ENCODE assay signal across 9 cellular contexts in the genomic region with DNA sequence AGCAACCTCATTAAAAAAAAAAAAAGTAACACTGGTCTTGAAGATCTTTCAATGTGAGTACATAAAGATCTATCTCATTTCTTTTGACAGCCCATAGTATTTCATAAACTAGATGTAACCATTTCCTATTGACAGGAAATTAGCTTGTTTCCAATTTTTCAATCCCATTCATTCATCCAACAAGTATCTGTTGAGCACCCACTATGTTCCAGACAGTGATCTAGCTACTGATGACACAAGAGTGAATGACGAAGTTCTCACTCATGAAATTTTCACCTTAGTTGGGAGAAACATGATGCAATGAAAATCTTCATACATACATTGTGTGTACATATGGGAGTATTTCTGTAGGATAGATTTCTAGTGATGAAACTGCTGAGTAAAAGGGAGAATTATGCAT. TPM values are rescaled to one million over a fixed set of nuclear protein-coding genes. Genes with fewer than 3 reads are reported as not detected.
DNase-seq lines count a peak whose midpoint lies in the region; ATAC-seq and TF ChIP-seq lines count a peak whose summit lies in the region.
"Had no signal": no experiment of that assay in that cellular context is flagged by ENCODE, and none has a peak within 500 bp of the region (broad histone marks: within the 10 kb centered on the region; RNA-seq: fewer than 3 reads in every experiment).

No MANE protein-coding gene starts in this region.

- no peak for TF ChIP-seq POLR2A in erythroblast (IDR thresholded peaks at IDR 0.05; ENCODE audit: low read length)

- DNase-seq in AG10803 (ENCODE audit: low read depth) (no peak), HuH-7.5 (ENCODE audit: low spot score) (no peak), erythroblast (lab: John Stamatoyannopoulos, UW) (no peak), Kasumi-1 (lab: John Stamatoyannopoulos, UW) (no peak)
- DNase-seq: NCI-H526 treated with DMSO at 0.1 percent for 48 hours had no signal

- H3K9me3 ChIP-seq in HUES48 (ENCODE audit: control insufficient read depth, insufficient read depth, low read length) (no peaks in the 10 kb centered on the region), muscle layer of duodenum (ENCODE audit: control insufficient read depth in 1 of 2, low read length in 2 of 2) (no peaks in the 10 kb centered on the region)

- H3K9ac ChIP-seq in HUES48 (ENCODE audit: low read depth, low read length): no peak overlapping the region

- H3K27ac ChIP-seq in HUES48 (ENCODE audit: low read depth, low read length): no peak overlapping the region
- peak overlapping the region; percentile 50 for H3K27ac ChIP-seq in muscle layer of duodenum (ENCODE audit: low read length)

- H3K9me3 Mint-ChIP-seq in brain: peaks cover 0 to 3% (median 0%) of the 10 kb centered on the region in 5 experiments

- TF ChIP-seq CTCF in AG10803 (conservative IDR thresholded peaks at IDR 0.05; ENCODE audit: low read length) (no peak), brain (conservative IDR thresholded peaks at IDR 0.05) (no peak)

- no peak for ATAC-seq in GM18519 (IDR thresholded peaks at IDR 0.05; ENCODE audit: low FRiP score, unreplicated experiment)

- H3K36me3 ChIP-seq in HUES48 (ENCODE audit: control insufficient read depth, insufficient read depth, low read length) (no peaks in the 10 kb centered on the region), muscle layer of duodenum (ENCODE audit: control insufficient read depth in 1 of 2, insufficient read depth in 2 of 2, low read length in 2 of 2) (no peaks in the 10 kb centered on the region)

- no peaks in the 10 kb centered on the region for H3K36me3 Mint-ChIP-seq in brain

- H3K27me3 ChIP-seq in HUES48 (ENCODE audit: control insufficient read depth, insufficient read depth, low read length) (peaks cover 54% of the 10 kb centered on the region), muscle layer of duodenum (ENCODE audit: low read depth, low read length) (no peaks in the 10 kb centered on the region)

- peak overlapping the region; percentile 86 to 93 (median 87) for H3K4me3 Mint-ChIP-seq in brain

- H3K4me3 ChIP-seq in AG10803 (ENCODE audit: low read length): peak overlapping the region; percentile 53
- peak overlapping the region; percentile 58 for H3K4me3 ChIP-seq in HUES48 (ENCODE audit: low read depth, low read length)
- H3K4me3 ChIP-seq in muscle layer of duodenum (ENCODE audit: low read depth in 1 of 2, low read length in 2 of 2): peak overlapping the region; percentile 70 to 77

- H3K4me1 Mint-ChIP-seq in brain: peaks cover 19% of the 10 kb centered on the region

- peak overlapping the region in 3 of 5 experiments; percentile 54 to 95 (median 81) for H3K27ac Mint-ChIP-seq in brain

- peaks cover 60% of the 10 kb centered on the region for H3K27me3 Mint-ChIP-seq in brain

- peaks cover 5% of the 10 kb centered on the region; the same call in 1 of the 2 replicates for H3K4me1 ChIP-seq in HUES48 (ENCODE audit: control insufficient read depth, insufficient read depth, low read length)
- no peaks in the 10 kb centered on the region for H3K4me1 ChIP-seq in muscle layer of duodenum (ENCODE audit: control insufficient read depth in 1 of 2, insufficient read depth in 2 of 2, low read length in 2 of 2)

RNA-seq across cellular contexts. Expression of gene CD38, which starts 1.7 kb away (rescaled TPM):
- polyA plus RNA-seq in brain (ENCODE audit: insufficient read depth, low read depth, low replicate concordance): 1.1 TPM
